ENCODE assay signal across 14 cellular contexts in genomic region chr18:25737710-25738251, GRCh38.
DNase-seq lines count a peak whose midpoint lies in the region; ATAC-seq, FAIRE-seq and TF ChIP-seq lines count a peak whose summit lies in the region.
"Had no signal": no experiment of that assay in that cellular context is flagged by ENCODE, and none has a peak within 500 bp of the region (broad histone marks: within the 10 kb centered on the region; RNA-seq: fewer than 3 reads in every experiment).

No MANE protein-coding gene starts in this region.

- H3K27me3 ChIP-seq in astrocyte (ENCODE audit: insufficient read depth, low read length) (no peaks in the 10 kb centered on the region), tibial nerve (no peaks in the 10 kb centered on the region), right cardiac atrium (ENCODE audit: control insufficient read depth, insufficient read depth) (no peaks in the 10 kb centered on the region)

- peak overlapping the region; percentile 20 for H3K9ac ChIP-seq in astrocyte (ENCODE audit: low read length)

- peak; percentile 38 for DNase-seq in DMS53 (lab: John Stamatoyannopoulos, UW)
- DNase-seq in DMS53 treated with DMSO at 0.1 percent for 48 hours (lab: John Stamatoyannopoulos, UW; ENCODE audit: unreplicated experiment) = no peak
- peak; percentile 98 for DNase-seq in astrocyte (ENCODE audit: low read depth)
- peak; percentile 81 for DNase-seq in iris pigment epithelial cell (ENCODE audit: low read depth)
- DNase-seq in tibial nerve (ENCODE audit: low spot score in 2 of 2) = peak; percentile 34 to 57
- no peak for DNase-seq in HuH-7.5 (ENCODE audit: low spot score)
- no peak for DNase-seq in NCI-H2029 treated with DMSO at 0.1 percent for 48 hours (lab: John Stamatoyannopoulos, UW)
- no peak for DNase-seq in right cardiac atrium
- DNase-seq: central memory CD4-positive, alpha-beta T cell; GDM1; NCI-H1092; stimulated activated CD4-positive, alpha-beta T cell treated with anti-CD3 and anti-CD28 coated beads, Interleukin-15, amount 100 ng/mL, for 24 hours had no signal

- H3K9me3 ChIP-seq in astrocyte (ENCODE audit: insufficient read depth, low read depth, low read length) = no peaks in the 10 kb centered on the region
- no peaks in the 10 kb centered on the region for H3K9me3 ChIP-seq in tibial nerve
- no peaks in the 10 kb centered on the region for H3K9me3 ChIP-seq in right cardiac atrium (ENCODE audit: control insufficient read depth, low read length)

- H3K79me2 ChIP-seq in astrocyte (ENCODE audit: insufficient read depth, low read length) = no peaks in the 10 kb centered on the region

- H3K4me1 ChIP-seq in astrocyte (ENCODE audit: insufficient read depth, low read length) = peaks cover 19% of the 10 kb centered on the region
- H3K4me1 ChIP-seq in tibial nerve = peaks cover 0 to 3% (median 0%) of the 10 kb centered on the region in 4 donors
- no peaks in the 10 kb centered on the region for H3K4me1 ChIP-seq in right cardiac atrium (ENCODE audit: control insufficient read depth, insufficient read depth, low read length)

- no peaks in the 10 kb centered on the region for H3K36me3 Mint-ChIP-seq in astrocyte (ENCODE audit: low read depth, unreplicated experiment)

- no peak for TF ChIP-seq POLR2A in tibial nerve (IDR thresholded peaks at IDR 0.05)

- WGBS in tibial nerve, 2 donors = 31 to 34% methylated on average over 5 of the region's 5 CpGs
- 64% methylated on average over 5 of the region's 5 CpGs for WGBS in right cardiac atrium

- peak; percentile 76 for FAIRE-seq in astrocyte (lab: Jason Lieb, UNC)

- ATAC-seq in right cardiac atrium = no peak

- H3K27ac Mint-ChIP-seq in astrocyte (ENCODE audit: unreplicated experiment) = peak overlapping the region; percentile 97
- H3K27ac Mint-ChIP-seq: stimulated activated naive CD8-positive, alpha-beta T cell treated with anti-CD3 and anti-CD28 coated beads, Interleukin-15, Interleukin-2, amounts not matched to agents 100 ng/mL and 50 ng/mL, for 24 hours had no signal

- no peaks in the 10 kb centered on the region for H3K9me3 Mint-ChIP-seq in astrocyte (ENCODE audit: unreplicated experiment)
- H3K9me3 Mint-ChIP-seq: stimulated activated naive CD8-positive, alpha-beta T cell treated with anti-CD3 and anti-CD28 coated beads, Interleukin-15, Interleukin-2, amounts not matched to agents 100 ng/mL and 50 ng/mL, for 24 hours had no signal

- H3K27ac ChIP-seq in astrocyte (ENCODE audit: low read depth, low read length) (peak overlapping the region; percentile 66), tibial nerve (no peak overlapping the region), right cardiac atrium (ENCODE audit: low read length) (no peak overlapping the region)
- H3K27ac ChIP-seq: 22Rv1 had no signal

- H3K4me1 Mint-ChIP-seq in astrocyte (ENCODE audit: low read depth, unreplicated experiment) = peaks cover 31% of the 10 kb centered on the region

- TF ChIP-seq CTCF in astrocyte (IDR thresholded peaks at IDR 0.05; ENCODE audit: insufficient read depth, low read depth, low read length) = no peak
- no peak for TF ChIP-seq CTCF in tibial nerve (IDR thresholded peaks at IDR 0.05)

- no peak overlapping the region for H2AFZ ChIP-seq in astrocyte (ENCODE audit: low read depth, low read length)

- intact Hi-C loops in right cardiac atrium (cut with DNase I) = no loop called here

- H3K4me3 ChIP-seq in astrocyte (ENCODE audit: insufficient read depth, low read depth, low read length) (no peak overlapping the region), tibial nerve (no peak overlapping the region), right cardiac atrium (ENCODE audit: low read length) (no peak overlapping the region)

- H4K20me1 ChIP-seq in astrocyte (ENCODE audit: insufficient read depth, low read length) = no peaks in the 10 kb centered on the region

- H3K27me3 Mint-ChIP-seq in astrocyte (ENCODE audit: low read depth, unreplicated experiment) = peaks cover 3% of the 10 kb centered on the region

- H3K36me3 ChIP-seq in astrocyte (ENCODE audit: insufficient read depth, low read length) (no peaks in the 10 kb centered on the region), tibial nerve (no peaks in the 10 kb centered on the region)

- H3K4me3 Mint-ChIP-seq in astrocyte (ENCODE audit: unreplicated experiment) = no peak overlapping the region
- H3K4me3 Mint-ChIP-seq: stimulated activated naive CD8-positive, alpha-beta T cell treated with anti-CD3 and anti-CD28 coated beads, Interleukin-15, Interleukin-2, amounts not matched to agents 100 ng/mL and 50 ng/mL, for 24 hours had no signal

- peak in 1 of 2 donors; percentile 66 for TF ChIP-seq EP300 in tibial nerve (IDR thresholded peaks at IDR 0.05)

- peak overlapping the region; percentile 34 for H3K4me2 ChIP-seq in astrocyte (ENCODE audit: low read length)

Comparison
In these comparisons a context has a peak if more than half of its experiments do, and no peak if none do; other contexts are left out.
1. DNase-seq: peak in DMS53 (single experiment), astrocyte (single experiment), iris pigment epithelial cell (single experiment) and tibial nerve (2 of 2); none in DMS53 treated with DMSO at 0.1 percent for 48 hours (single experiment), HuH-7.5 (single experiment), NCI-H2029 treated with DMSO at 0.1 percent for 48 hours (single experiment) and right cardiac atrium (0 of 3).